In genomic region chr2:101124684-101125366, GRCh38 we compare ENCODE assay signal across 9 cellular contexts. TPM values are rescaled to one million over a fixed set of nuclear protein-coding genes. Genes with fewer than 3 reads are reported as not detected.
A peak's percentile ranks its signal among the peaks of the same experiment; 100 is the strongest.
DNase-seq lines count a peak whose midpoint lies in the region; ATAC-seq and TF ChIP-seq lines count a peak whose summit lies in the region.
"Had no signal": no experiment of that assay in that cellular context is flagged by ENCODE, and none has a peak within 500 bp of the region (broad histone marks: within the 10 kb centered on the region; RNA-seq: fewer than 3 reads in every experiment).

No MANE protein-coding gene starts in this region.

- BruUV-seq in Calu3 (replicated peaks; lab: Mats Ljungman, UMichigan) = no TSS peak

- H3K27ac Mint-ChIP-seq in Calu3 (ENCODE audit: unreplicated experiment) = peak overlapping the region; percentile 94
- H3K27ac Mint-ChIP-seq: naive B cell had no signal

- DNase-seq in Calu3 (peak; percentile 86), foreskin melanocyte (peak; percentile 81), posterior vena cava (ENCODE audit: low spot score) (peak; percentile 89), Ammon's horn (ENCODE audit: low spot score) (no peak), ecto neural progenitor cell (ENCODE audit: low spot score) (no peak)
- DNase-seq in stimulated activated CD4-positive, alpha-beta T cell treated with anti-CD3 and anti-CD28 coated beads, Interleukin-4, amount 100 ng/mL, for 24 hours = no peak
- DNase-seq: naive B cell had no signal

- H3K4me1 Mint-ChIP-seq in Calu3 (ENCODE audit: low read depth, unreplicated experiment) = peaks cover 76% of the 10 kb centered on the region
- H3K4me1 Mint-ChIP-seq: naive B cell had no signal

- H3K36me3 Mint-ChIP-seq in Calu3 (ENCODE audit: insufficient read depth, unreplicated experiment) = peaks cover 21% of the 10 kb centered on the region

- no peak for TF ChIP-seq CTCF in Calu3 (IDR thresholded peaks at IDR 0.05; ENCODE audit: unreplicated experiment)

- CTCF ChIA-PET in Calu3 (lab: Charles Lee) = interaction anchor here (0.6 to 1.8 kb wide), 6 partner anchors 10 to 60 kb away, joined by 3 to 6 read pairs (median 4); partner anchors contain the start of gene TBC1D8

- H3K4me3 Mint-ChIP-seq in Calu3 (ENCODE audit: low read depth, unreplicated experiment) = peak overlapping the region; percentile 49

- peaks cover 2% of the 10 kb centered on the region for H3K9me3 Mint-ChIP-seq in Calu3 (ENCODE audit: low read depth, unreplicated experiment)
- H3K9me3 Mint-ChIP-seq: naive B cell had no signal

- H3K27me3 Mint-ChIP-seq in Calu3 (ENCODE audit: unreplicated experiment) = no peaks in the 10 kb centered on the region

- intact Hi-C loops in Calu3 (cut with micrococcal nuclease; ENCODE audit: unreplicated experiment) (loop anchor here (1.0 to 5.0 kb wide), 2 partner anchors 63 to 78 kb away; no protein-coding TSS in a partner anchor), posterior vena cava (cut with DNase I) (no loop called here)

- ATAC-seq in SK-N-SH treated with all-trans-retinoic acid at 6 μM for 48 hours = peak; percentile 80
- ATAC-seq in HG02970 (IDR thresholded peaks at IDR 0.05; ENCODE audit: low FRiP score, unreplicated experiment) = no peak

TF ChIP-seq in SK-N-SH treated with all-trans-retinoic acid at 6 μM for 48 hours, 23 proteins besides CTCF, POLR2A, EP300 and RAD21:
- TF ChIP-seq ZFP30 (CRISPR knock-in tag; IDR thresholded peaks at IDR 0.05) (no peak), ISL1 (CRISPR knock-in tag; IDR thresholded peaks at IDR 0.05) (peak; percentile 26; the same call in 1 of the 2 replicates)
TF ChIP-seq in SK-N-SH treated with all-trans-retinoic acid at 6 μM for 48 hours: peak in this region for 1.

RNA-seq across cellular contexts. Expression of gene TBC1D8, which starts 26.4 kb away (rescaled TPM):
- total RNA-seq in Calu3 (2022) = 17.0 and 25.3 TPM in 2 replicates
- 10 to 100 TPM; 13.5 to 13.9 TPM for total RNA-seq in posterior vena cava

Comparison
In these comparisons a context has a peak if more than half of its experiments do, and no peak if none do; other contexts are left out.
1. DNase-seq: peak in Calu3 (single experiment), foreskin melanocyte (single experiment) and posterior vena cava (single experiment); none in Ammon's horn (single experiment), ecto neural progenitor cell (single experiment) and stimulated activated CD4-positive, alpha-beta T cell treated with anti-CD3 and anti-CD28 coated beads, Interleukin-4, amount 100 ng/mL, for 24 hours (single experiment).